18 cellular contexts compared by ENCODE assay signal in the genomic region with DNA sequence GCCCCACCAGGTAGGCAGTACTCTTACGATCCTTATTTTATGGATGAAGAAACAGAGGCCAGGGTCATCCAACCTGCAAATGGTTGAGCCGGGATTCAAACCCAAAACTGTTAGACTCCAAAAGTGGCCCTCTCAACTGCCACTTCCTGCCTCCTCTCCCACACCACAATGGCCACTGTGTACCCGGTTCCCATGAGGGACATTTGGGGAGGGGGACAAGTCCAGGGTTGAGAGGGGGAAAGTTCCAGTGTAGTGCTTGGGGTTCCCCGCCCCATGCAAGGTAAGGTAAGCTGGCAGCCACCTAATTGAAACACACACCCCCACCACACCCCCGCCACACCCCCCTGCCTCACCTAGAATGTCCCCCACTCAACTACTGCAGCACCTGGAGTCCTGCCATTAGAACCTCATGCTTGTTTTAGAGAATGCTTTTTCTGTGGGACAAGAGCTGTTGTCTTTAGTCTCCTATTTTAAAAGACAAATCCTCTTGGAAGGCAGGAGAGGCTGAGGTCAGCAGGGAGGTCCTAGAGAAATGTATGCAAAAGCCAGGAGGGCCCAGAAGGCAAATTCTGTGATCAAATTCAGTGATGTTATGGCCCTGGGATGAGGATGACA.
DNase-seq lines count a peak whose midpoint lies in the region; ATAC-seq and TF ChIP-seq lines count a peak whose summit lies in the region.
"Had no signal": no experiment of that assay in that cellular context is flagged by ENCODE, and none has a peak within 500 bp of the region (broad histone marks: within the 10 kb centered on the region; RNA-seq: fewer than 3 reads in every experiment).

No MANE protein-coding gene starts in this region.

- H3K4me3 Mint-ChIP-seq in neural crest cell: peak overlapping the region; percentile 62
- no peak overlapping the region for H3K4me3 Mint-ChIP-seq in natural killer cell treated with Interleukin-12 subunit alpha and Interleukin-12 subunit beta and Interleukin-15 and Interleukin-18, amount 100 ng/mL, for 72 hours
- H3K4me3 Mint-ChIP-seq in CD8-positive, alpha-beta memory T cell: no peak overlapping the region
- H3K4me3 Mint-ChIP-seq: GM23338; stimulated activated naive CD8-positive, alpha-beta T cell treated with anti-CD3 and anti-CD28 coated beads, Interleukin-15, amount 100 ng/mL, for 72 hours had no signal

- POLR2A ChIA-PET in CD8-positive, alpha-beta memory T cell (lab: Charles Lee): no interaction called here

- TF ChIP-seq POLR2A in testis (IDR thresholded peaks at IDR 0.05): no peak

- no peaks in the 10 kb centered on the region for H3K36me3 Mint-ChIP-seq in neural crest cell (ENCODE audit: low read depth)
- no peaks in the 10 kb centered on the region for H3K36me3 Mint-ChIP-seq in natural killer cell treated with Interleukin-12 subunit alpha and Interleukin-12 subunit beta and Interleukin-15 and Interleukin-18, amount 100 ng/mL, for 72 hours
- H3K36me3 Mint-ChIP-seq in CD8-positive, alpha-beta memory T cell: no peaks in the 10 kb centered on the region

- peak overlapping the region; percentile 74 for H3K27ac ChIP-seq in KOPT-K1 (ENCODE audit: low read depth, low read length, poor library complexity, severe bottlenecking)
- peak overlapping the region; percentile 61 for H3K27ac ChIP-seq in caudate nucleus (ENCODE audit: low read depth, low read length)
- peak overlapping the region; percentile 22 to 93 for H3K27ac ChIP-seq in testis
- no peak overlapping the region for H3K27ac ChIP-seq in CD8-positive, alpha-beta memory T cell (ENCODE audit: low read depth, low read length)

- H3K36me3 ChIP-seq in KOPT-K1 (ENCODE audit: insufficient read depth, low read length): no peaks in the 10 kb centered on the region
- H3K36me3 ChIP-seq in testis (ENCODE audit: low read depth, missing control alignments): no peaks in the 10 kb centered on the region
- H3K36me3 ChIP-seq in CD8-positive, alpha-beta memory T cell (ENCODE audit: insufficient read depth, low read length): no peaks in the 10 kb centered on the region

- CTCF ChIA-PET in CD8-positive, alpha-beta memory T cell (lab: Charles Lee): no interaction called here

- H3K27ac Mint-ChIP-seq in neural crest cell (ENCODE audit: unreplicated experiment): no peak overlapping the region
- no peak overlapping the region for H3K27ac Mint-ChIP-seq in natural killer cell treated with Interleukin-12 subunit alpha and Interleukin-12 subunit beta and Interleukin-15 and Interleukin-18, amount 100 ng/mL, for 72 hours
- H3K27ac Mint-ChIP-seq in CD8-positive, alpha-beta memory T cell: peak overlapping the region in 2 of 8 donors; percentile 47 to 60
- H3K27ac Mint-ChIP-seq: GM23338 had no signal

- no peaks in the 10 kb centered on the region for H3K27me3 Mint-ChIP-seq in neural crest cell (ENCODE audit: low read depth)
- no peaks in the 10 kb centered on the region for H3K27me3 Mint-ChIP-seq in natural killer cell treated with Interleukin-12 subunit alpha and Interleukin-12 subunit beta and Interleukin-15 and Interleukin-18, amount 100 ng/mL, for 72 hours
- H3K27me3 Mint-ChIP-seq in CD8-positive, alpha-beta memory T cell: no peaks in the 10 kb centered on the region
- H3K27me3 Mint-ChIP-seq: stimulated activated naive CD8-positive, alpha-beta T cell treated with anti-CD3 and anti-CD28 coated beads, Interleukin-15, amount 100 ng/mL, for 72 hours had no signal

- H3K27me3 ChIP-seq in testis: no peaks in the 10 kb centered on the region
- H3K27me3 ChIP-seq in CD8-positive, alpha-beta memory T cell (ENCODE audit: insufficient read depth, low read length, poor library complexity, severe bottlenecking): no peaks in the 10 kb centered on the region

- peaks cover 47% of the 10 kb centered on the region for H3K4me1 ChIP-seq in testis
- peaks cover 5% of the 10 kb centered on the region for H3K4me1 ChIP-seq in CD8-positive, alpha-beta memory T cell (ENCODE audit: insufficient read depth, low read length)

- 95 to 100% methylated on average over 5 of the region's 5 CpGs for WGBS in testis, 2 donors

- peaks cover 64% of the 10 kb centered on the region for H3K4me1 Mint-ChIP-seq in neural crest cell
- peaks cover 12 to 20% of the 10 kb centered on the region in 2 donors for H3K4me1 Mint-ChIP-seq in natural killer cell treated with Interleukin-12 subunit alpha and Interleukin-12 subunit beta and Interleukin-15 and Interleukin-18, amount 100 ng/mL, for 72 hours (ENCODE audit: low read depth in 2 of 2)
- H3K4me1 Mint-ChIP-seq in CD8-positive, alpha-beta memory T cell: peaks cover 5 to 11% (median 11%) of the 10 kb centered on the region in 3 donors

- intact Hi-C loops in testis (cut with DNase I; ENCODE audit: low total_unique reads): no loop called here

- DNase-seq in caudate nucleus (lab: John Stamatoyannopoulos, UW) (no peak), neural crest cell (ENCODE audit: low read depth, low spot score) (no peak), testis (no peak), NOMO-1 (lab: John Stamatoyannopoulos, UW; ENCODE audit: unreplicated experiment in 2 of 2) (no peak)
- no peak for DNase-seq in natural killer cell treated with Interleukin-12 subunit alpha and Interleukin-12 subunit beta and Interleukin-15 and Interleukin-18, amount 100 ng/mL, for 72 hours (ENCODE audit: low spot score)
- no peak for DNase-seq in CD8-positive, alpha-beta memory T cell
- DNase-seq: activated CD4-positive, alpha-beta T cell treated with anti-CD3 and anti-CD28 coated beads for 1 hour; activated naive CD4-positive, alpha-beta T cell; AML-193; GDM1; NCI-H1436; NCI-H2227 treated with DMSO at 0.1 percent for 48 hours; NK-92 treated with Interleukin-12 subunit alpha and Interleukin-12 subunit beta, amount 100 ng/mL, for 24 hours; SHP77 treated with DMSO at 0.1 percent for 48 hours; stimulated activated CD4-positive, alpha-beta T cell treated with anti-CD3 and anti-CD28 coated beads, Interleukin-15, amount 100 ng/mL, for 24 hours; stimulated activated naive CD8-positive, alpha-beta T cell treated with anti-CD3 and anti-CD28 coated beads, Interleukin-15, amount 100 ng/mL, for 72 hours had no signal

- no peaks in the 10 kb centered on the region for H3K9me3 ChIP-seq in KOPT-K1 (ENCODE audit: insufficient read depth, low read length, poor library complexity, severe bottlenecking)
- no peaks in the 10 kb centered on the region for H3K9me3 ChIP-seq in testis
- no peaks in the 10 kb centered on the region for H3K9me3 ChIP-seq in CD8-positive, alpha-beta memory T cell (ENCODE audit: low read length)

- H3K9me3 Mint-ChIP-seq in neural crest cell: no peaks in the 10 kb centered on the region
- no peaks in the 10 kb centered on the region for H3K9me3 Mint-ChIP-seq in natural killer cell treated with Interleukin-12 subunit alpha and Interleukin-12 subunit beta and Interleukin-15 and Interleukin-18, amount 100 ng/mL, for 72 hours
- H3K9me3 Mint-ChIP-seq in CD8-positive, alpha-beta memory T cell: no peaks in the 10 kb centered on the region
- H3K9me3 Mint-ChIP-seq: GM23338; stimulated activated naive CD8-positive, alpha-beta T cell treated with anti-CD3 and anti-CD28 coated beads, Interleukin-15, amount 100 ng/mL, for 72 hours had no signal

- no peak for ATAC-seq in natural killer cell treated with Interleukin-12 subunit alpha and Interleukin-12 subunit beta and Interleukin-15 and Interleukin-18, amount 100 ng/mL, for 72 hours
- ATAC-seq: GM23338; stimulated activated naive CD8-positive, alpha-beta T cell treated with anti-CD3 and anti-CD28 coated beads, Interleukin-15, amount 100 ng/mL, for 72 hours had no signal

- TF ChIP-seq CTCF in neural crest cell (conservative IDR thresholded peaks at IDR 0.05): no peak
- no peak for TF ChIP-seq CTCF in testis (IDR thresholded peaks at IDR 0.05)

- H3K4me3 ChIP-seq in testis: no peak overlapping the region
- H3K4me3 ChIP-seq in CD8-positive, alpha-beta memory T cell (ENCODE audit: low read length): no peak overlapping the region
- H3K4me3 ChIP-seq: GM23338 had no signal
